ENCODE assay signal across 22 cellular contexts in the genomic region with DNA sequence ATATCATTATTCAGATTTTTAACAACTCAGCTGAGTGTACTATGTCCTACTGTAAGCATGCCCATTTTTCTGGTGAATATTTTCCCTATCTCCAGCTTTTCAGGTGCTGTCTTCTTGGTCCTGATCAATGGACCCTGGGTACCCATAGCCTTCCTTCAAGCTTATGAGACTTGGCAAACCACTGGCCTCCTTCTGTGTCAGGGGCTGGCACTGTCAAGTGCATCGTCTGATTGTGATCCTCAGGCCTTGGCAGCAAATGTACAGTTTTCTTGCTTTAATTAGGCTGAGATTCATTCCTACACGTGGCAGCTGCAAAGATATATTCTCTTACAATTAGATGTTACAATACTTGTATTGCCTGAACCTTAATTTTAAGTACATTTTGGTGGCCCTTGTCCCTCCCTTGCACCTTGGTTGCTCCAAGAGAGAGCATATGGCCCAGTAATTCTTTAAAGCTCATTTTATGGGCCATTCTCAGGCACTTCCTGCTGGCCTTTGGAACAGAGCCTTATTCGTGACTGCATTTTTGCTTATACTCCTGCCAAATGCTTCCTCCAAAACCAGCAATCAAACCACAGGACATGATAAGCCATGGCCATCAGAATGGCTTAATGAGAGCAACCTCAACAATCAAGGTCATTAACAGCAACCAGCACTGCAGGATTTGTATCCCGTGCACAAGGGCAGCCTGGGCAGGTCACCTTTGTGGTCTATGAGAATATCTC.
A peak's percentile ranks its signal among the peaks of the same experiment; 100 is the strongest.
DNase-seq lines count a peak whose midpoint lies in the region; ATAC-seq and TF ChIP-seq lines count a peak whose summit lies in the region.
"Had no signal": no experiment of that assay in that cellular context is flagged by ENCODE, and none has a peak within 500 bp of the region (broad histone marks: within the 10 kb centered on the region; RNA-seq: fewer than 3 reads in every experiment).

No MANE protein-coding gene starts in this region.

- no peaks in the 10 kb centered on the region for H3K27me3 ChIP-seq in neural cell (ENCODE audit: insufficient read depth, low read depth, low read length)
- H3K27me3 ChIP-seq in mammary epithelial cell (ENCODE audit: insufficient read depth, low read length), result no peaks in the 10 kb centered on the region
- H3K27me3 ChIP-seq: BE2C had no signal

- H3K79me2 ChIP-seq in neural cell (replicated peaks; ENCODE audit: insufficient read depth, low read length) (no peaks in the 10 kb centered on the region), mammary epithelial cell (ENCODE audit: insufficient read depth, low read length) (no peaks in the 10 kb centered on the region)

- H3K36me3 ChIP-seq in neural cell (ENCODE audit: insufficient read depth, low read length) (no peaks in the 10 kb centered on the region), mammary epithelial cell (ENCODE audit: insufficient read depth, low read length) (no peaks in the 10 kb centered on the region)
- H3K36me3 ChIP-seq: BE2C had no signal

- in situ Hi-C loops in G401 (cut with HindIII; ENCODE audit: low sequenced_read_pairs) (no loop called here), mammary epithelial cell (cut with MboI; ENCODE audit: low sequenced_read_pairs in 2 of 2) (no loop called here)

- H3K27me3 Mint-ChIP-seq in T-helper 2 cell treated with Interferon-gamma antibody and Interleukin-4, amounts not matched to agents 5 μg/mL and 100 μg/mL, for 36 hours (ENCODE audit: low read depth), result no peaks in the 10 kb centered on the region

- H3K36me3 Mint-ChIP-seq in T-helper 2 cell treated with Interferon-gamma antibody and Interleukin-4, amounts not matched to agents 5 μg/mL and 100 μg/mL, for 36 hours (ENCODE audit: low read depth), result no peaks in the 10 kb centered on the region

- H3K4me2 ChIP-seq in neural cell (ENCODE audit: low read length) (peak overlapping the region; percentile 24), mammary epithelial cell (ENCODE audit: insufficient read depth, low read depth, low read length) (no peak overlapping the region)
- H3K4me2 ChIP-seq: A549, GM23338, KMS-11, SK-N-SH had no signal

- no peaks in the 10 kb centered on the region for H3F3A ChIP-seq in neural cell (ENCODE audit: insufficient read depth, low read length, poor library complexity, severe bottlenecking)

- H3K9ac ChIP-seq in neural cell (ENCODE audit: low read length), result no peak overlapping the region
- H3K9ac ChIP-seq in mammary epithelial cell (ENCODE audit: insufficient read depth, low read length), result no peak overlapping the region
- H3K9ac ChIP-seq: KMS-11, SK-N-SH had no signal

- DNase-seq in G401 (ENCODE audit: low spot score) (peak; percentile 97), NCI-H2081 treated with DMSO at 0.1 percent for 48 hours (lab: John Stamatoyannopoulos, UW) (peak; percentile 23), cerebellar cortex (ENCODE audit: low spot score) (peak; percentile 97), mammary epithelial cell (no peak), KG1 (lab: John Stamatoyannopoulos, UW) (no peak)
- DNase-seq in T-helper 2 cell treated with Interferon-gamma antibody and Interleukin-4, amounts not matched to agents 5 μg/mL and 100 μg/mL, for 36 hours (ENCODE audit: low spot score), result no peak
- DNase-seq: BE2C, DMS79 treated with DMSO at 0.1 percent for 48 hours, MV-4-11, NCI-H1694 treated with DMSO at 0.1 percent for 48 hours, NCI-H2107, NCI-H446 treated with DMSO at 0.1 percent for 48 hours, SIG-M5, SK-N-SH had no signal

- TF ChIP-seq RAD21 in neural cell (conservative IDR thresholded peaks at IDR 0.05), result no peak

- no peak overlapping the region for H3K4me3 Mint-ChIP-seq in T-helper 2 cell treated with Interferon-gamma antibody and Interleukin-4, amounts not matched to agents 5 μg/mL and 100 μg/mL, for 36 hours
- H3K4me3 Mint-ChIP-seq: GM23338 had no signal

- no peaks in the 10 kb centered on the region for H3K4me1 Mint-ChIP-seq in T-helper 2 cell treated with Interferon-gamma antibody and Interleukin-4, amounts not matched to agents 5 μg/mL and 100 μg/mL, for 36 hours (ENCODE audit: low read depth)
- H3K4me1 Mint-ChIP-seq: GM23338 had no signal

- ATAC-seq in HG03457 (IDR thresholded peaks at IDR 0.05; ENCODE audit: unreplicated experiment), result no peak
- ATAC-seq: A549, GM12878, GM23338, HCT116, Panc1 had no signal

- H4K20me1 ChIP-seq in neural cell (ENCODE audit: insufficient read depth) (no peaks in the 10 kb centered on the region), mammary epithelial cell (ENCODE audit: insufficient read depth, low read length) (no peaks in the 10 kb centered on the region)

- WGBS in mammary epithelial cell (ENCODE audit: low coverage, missing lambda C conversion rate), result 36% methylated on average over 4 of the region's 4 CpGs

- no peak for TF ChIP-seq EP300 in neural cell (conservative IDR thresholded peaks at IDR 0.05; ENCODE audit: poor library complexity, severe bottlenecking)

- H3K9me3 Mint-ChIP-seq in T-helper 2 cell treated with Interferon-gamma antibody and Interleukin-4, amounts not matched to agents 5 μg/mL and 100 μg/mL, for 36 hours, result peaks cover 19% of the 10 kb centered on the region

- CTCF ChIA-PET in mammary epithelial cell (lab: Charles Lee; ENCODE audit: low non-redundant PET), result no interaction called here

- H3K4me1 ChIP-seq in mammary epithelial cell (ENCODE audit: insufficient read depth, low read length), result no peaks in the 10 kb centered on the region
- H3K4me1 ChIP-seq: A549, BE2C had no signal

- H2AFZ ChIP-seq in neural cell (ENCODE audit: low read depth, low read length) (no peak overlapping the region), mammary epithelial cell (ENCODE audit: low read depth, low read length) (no peak overlapping the region)
- H2AFZ ChIP-seq: GM23338 had no signal

- H3K27ac ChIP-seq in neural cell (ENCODE audit: low read length) (no peak overlapping the region), mammary epithelial cell (ENCODE audit: insufficient read depth, low read depth, low read length) (no peak overlapping the region)
- H3K27ac ChIP-seq: A549, KMS-11 had no signal

- no TSS peak for BruUV-seq in mammary epithelial cell (replicated peaks; lab: Mats Ljungman, UMichigan)

- intact Hi-C loops in mammary epithelial cell (cut with micrococcal nuclease), result no loop called here

- H3K9me2 ChIP-seq in neural cell (ENCODE audit: insufficient read depth, low read length), result no peaks in the 10 kb centered on the region
- H3K9me2 ChIP-seq: SK-N-SH had no signal

- TF ChIP-seq CTCF in neural cell (IDR thresholded peaks at IDR 0.05; ENCODE audit: poor library complexity, severe bottlenecking) (no peak), mammary epithelial cell (conservative IDR thresholded peaks at IDR 0.05 in 1 of 2, IDR thresholded peaks at IDR 0.05 in 1 of 2; ENCODE audit: extremely low read depth in 1 of 2, insufficient read depth in 1 of 2, low read depth in 1 of 2, low read length in 2 of 2) (no peak)

- H3K27ac Mint-ChIP-seq in T-helper 2 cell treated with Interferon-gamma antibody and Interleukin-4, amounts not matched to agents 5 μg/mL and 100 μg/mL, for 36 hours, result no peak overlapping the region
- H3K27ac Mint-ChIP-seq: GM23338 had no signal

- H3K9me3 ChIP-seq in neural cell (ENCODE audit: low read length) (no peaks in the 10 kb centered on the region), mammary epithelial cell (replicated peaks; ENCODE audit: insufficient read depth, low read length) (peaks cover 3% of the 10 kb centered on the region)
- H3K9me3 ChIP-seq: A549, BE2C, SK-N-SH had no signal

- H3K4me3 ChIP-seq in neural cell (ENCODE audit: low read length), result no peak overlapping the region
- no peak overlapping the region for H3K4me3 ChIP-seq in mammary epithelial cell (replicated peaks in 1 of 3; ENCODE audit: insufficient read depth in 1 of 3, low read depth in 2 of 3, low read length in 3 of 3)
- H3K4me3 ChIP-seq: A549, GM12878, GM23338 had no signal

- dilution Hi-C loops in mammary epithelial cell (cut with HindIII; ENCODE audit: low sequenced_read_pairs), result no loop called here

TF ChIP-seq in neural cell, 6 proteins besides CTCF, POLR2A, EP300 and RAD21:
- no peak for TF ChIP-seq MXI1 (conservative IDR thresholded peaks at IDR 0.05; ENCODE audit: poor library complexity, severe bottlenecking)
- no peak for TF ChIP-seq POLR2AphosphoS5 (IDR thresholded peaks at IDR 0.05)
- TF ChIP-seq TAF1 (IDR thresholded peaks at IDR 0.05; ENCODE audit: low read depth), result no peak
- no peak for TF ChIP-seq REST (IDR thresholded peaks at IDR 0.05; ENCODE audit: borderline replicate concordance)
- no peak for TF ChIP-seq SMC3 (conservative IDR thresholded peaks at IDR 0.05; ENCODE audit: poor library complexity)
- TF ChIP-seq EZH2 (IDR thresholded peaks at IDR 0.05; ENCODE audit: borderline replicate concordance, insufficient read depth, low read length, poor library complexity, severe bottlenecking), result no peak

Comparison
In these comparisons a context has a peak if more than half of its experiments do, and no peak if none do; other contexts are left out.
1. DNase-seq: peak in G401 (single experiment), NCI-H2081 treated with DMSO at 0.1 percent for 48 hours (single experiment) and cerebellar cortex (single experiment); none in mammary epithelial cell (single experiment), KG1 (single experiment) and T-helper 2 cell treated with Interferon-gamma antibody and Interleukin-4, amounts not matched to agents 5 μg/mL and 100 μg/mL, for 36 hours (single experiment).